Comparison of ENCODE assay signal across 18 cellular contexts in the genomic region with DNA sequence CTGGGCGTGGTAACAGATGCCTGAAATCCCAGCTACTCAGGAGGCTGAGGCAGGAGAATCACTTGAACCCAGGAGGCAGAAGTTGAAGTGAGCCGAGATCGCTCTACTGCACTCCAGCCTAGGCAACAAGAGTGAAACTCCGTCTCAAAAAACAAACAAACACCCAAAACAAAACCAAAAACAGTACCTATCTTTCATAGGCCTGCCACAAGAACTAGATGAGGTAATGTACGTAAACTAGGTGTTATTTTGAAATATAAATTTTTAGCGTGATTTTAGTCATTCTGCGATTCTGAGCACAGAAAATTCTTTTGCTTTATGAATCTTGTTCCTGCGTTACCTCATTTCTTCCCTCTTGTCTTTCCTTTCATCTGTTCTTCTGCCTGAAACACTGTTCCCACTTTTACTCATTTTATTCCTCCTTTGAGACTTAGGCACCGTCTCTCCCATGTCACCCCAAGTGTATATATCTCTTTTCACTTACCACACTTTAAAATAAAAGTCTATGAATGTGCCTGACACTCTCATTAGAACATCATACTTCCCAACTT.
DNase-seq lines count a peak whose midpoint lies in the region; ATAC-seq and TF ChIP-seq lines count a peak whose summit lies in the region.
"Had no signal": no experiment of that assay in that cellular context is flagged by ENCODE, and none has a peak within 500 bp of the region (broad histone marks: within the 10 kb centered on the region; RNA-seq: fewer than 3 reads in every experiment).

No MANE protein-coding gene starts in this region.

- no peak overlapping the region for H3K27ac Mint-ChIP-seq in activated T-cell treated with anti-CD3 and anti-CD28 coated beads, Interleukin-2, amount 50 U/mL, for 24 hours
- H3K27ac Mint-ChIP-seq: T-helper 2 cell treated with Interferon-gamma antibody and Interleukin-4, amounts not matched to agents 5 μg/mL and 100 μg/mL, for 36 hours had no signal

- DNase-seq in GM12864 (ENCODE audit: low read depth) (peak; percentile 27), NCI-H2171 treated with DMSO at 0.1 percent for 48 hours (lab: John Stamatoyannopoulos, UW) (no peak), C1 segment of cervical spinal cord (lab: John Stamatoyannopoulos, UW) (no peak)
- no peak for DNase-seq in activated T-cell treated with anti-CD3 and anti-CD28 coated beads, Interleukin-2, amount 50 U/mL, for 24 hours
- DNase-seq in activated CD4-positive, alpha-beta T cell treated with anti-CD3 and anti-CD28 coated beads, Interleukin-2, amount 50 U/mL, for 1 hour, result no peak
- DNase-seq: 8988T, GF-D8, H7, KG1, NCI-H146, NCI-H2081, NCI-H510A treated with DMSO at 0.1 percent for 48 hours, SW 1271 had no signal

- ATAC-seq in GM18867 (IDR thresholded peaks at IDR 0.05; ENCODE audit: unreplicated experiment) (peak; percentile 91), GM21529 (IDR thresholded peaks at IDR 0.05; ENCODE audit: unreplicated experiment) (peak; percentile 40), HG03520 (IDR thresholded peaks at IDR 0.05; ENCODE audit: unreplicated experiment) (peak; percentile 52)
- ATAC-seq: HepG2 had no signal

- no peak overlapping the region for H3K4me3 ChIP-seq in GM12864 (ENCODE audit: low read depth, low read length)

- no peaks in the 10 kb centered on the region for H3K9me3 Mint-ChIP-seq in activated T-cell treated with anti-CD3 and anti-CD28 coated beads, Interleukin-2, amount 50 U/mL, for 24 hours
- H3K9me3 Mint-ChIP-seq: T-helper 2 cell treated with Interferon-gamma antibody and Interleukin-4, amounts not matched to agents 5 μg/mL and 100 μg/mL, for 36 hours had no signal

- H3K4me3 Mint-ChIP-seq in activated T-cell treated with anti-CD3 and anti-CD28 coated beads, Interleukin-2, amount 50 U/mL, for 24 hours, result no peak overlapping the region
- H3K4me3 Mint-ChIP-seq: T-helper 2 cell treated with Interferon-gamma antibody and Interleukin-4, amounts not matched to agents 5 μg/mL and 100 μg/mL, for 36 hours had no signal

- TF ChIP-seq CTCF in GM12864 (IDR thresholded peaks at IDR 0.05; ENCODE audit: low read depth, low read length, missing control alignments), result no peak

- peaks cover 5% of the 10 kb centered on the region for H3K27me3 Mint-ChIP-seq in activated T-cell treated with anti-CD3 and anti-CD28 coated beads, Interleukin-2, amount 50 U/mL, for 24 hours

- no peaks in the 10 kb centered on the region for H3K4me1 Mint-ChIP-seq in activated T-cell treated with anti-CD3 and anti-CD28 coated beads, Interleukin-2, amount 50 U/mL, for 24 hours (ENCODE audit: low read depth)

- no peaks in the 10 kb centered on the region for H3K36me3 Mint-ChIP-seq in activated T-cell treated with anti-CD3 and anti-CD28 coated beads, Interleukin-2, amount 50 U/mL, for 24 hours (ENCODE audit: low read depth)

Comparison
In these comparisons a context has a peak if more than half of its experiments do, and no peak if none do; other contexts are left out.
1. ATAC-seq: peak in every context shown above with its lines; median percentile 91 in GM18867; 52 in HG03520; 40 in GM21529.